In the genomic region with DNA sequence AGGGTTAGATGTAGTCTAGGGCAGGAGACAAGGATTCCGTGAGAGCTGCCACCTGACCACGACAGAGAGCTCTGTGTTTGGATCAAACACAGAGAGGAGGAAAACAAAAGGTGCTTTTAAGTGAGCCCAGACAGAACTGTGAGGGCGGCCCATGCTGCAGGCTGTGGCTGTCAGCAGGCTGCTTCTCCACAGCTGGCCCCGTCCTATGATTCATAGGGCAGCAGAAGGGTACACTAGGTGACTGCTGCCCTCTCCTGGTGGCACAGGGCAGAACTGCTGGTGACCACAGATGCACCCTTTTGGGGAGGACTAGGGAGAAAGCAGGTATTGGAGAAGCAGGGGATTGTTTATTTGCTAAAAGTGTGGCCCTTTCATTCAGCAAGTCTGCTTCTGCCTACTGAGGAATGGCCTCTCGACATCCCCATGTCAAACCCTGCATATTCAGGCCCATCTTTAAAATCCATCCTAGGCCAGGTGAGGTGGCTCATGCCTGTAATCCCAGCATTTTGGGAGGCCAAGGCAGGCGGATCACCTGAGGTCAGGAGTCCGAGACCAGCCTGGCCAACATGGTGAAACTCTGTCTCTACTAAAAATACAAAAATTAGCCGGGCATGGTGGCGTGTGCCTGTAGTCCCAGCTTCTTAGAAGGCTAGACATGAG, we compare ENCODE assay signal across 8 cellular contexts.
DNase-seq lines count a peak whose midpoint lies in the region; ATAC-seq lines count a peak whose summit lies in the region.
"Not testable (repeated sequence)": the region's sequence is repeated elsewhere in the genome, so short reads cannot be mapped to it uniquely, and the experiment has no call there.

No MANE protein-coding gene starts in this region.

- H3K36me3 Mint-ChIP-seq in CD4-positive, CD25-positive, alpha-beta regulatory T cell, result not testable (repeated sequence)

- H3K4me3 ChIP-seq in CD4-positive, CD25-positive, alpha-beta regulatory T cell (ENCODE audit: low read depth, low read length); NT2/D1 (ENCODE audit: insufficient read length, low read depth); neuronal stem cell (ENCODE audit: low read length in 2 of 2): not testable (repeated sequence)

- H3K4me2 ChIP-seq in neuronal stem cell (ENCODE audit: insufficient read depth, low read length, poor library complexity, severe bottlenecking), result not testable (repeated sequence)

- not testable (repeated sequence) for H2BK5ac ChIP-seq in neuronal stem cell (ENCODE audit: low read length)

- not testable (repeated sequence) for H3K27ac ChIP-seq in CD4-positive, CD25-positive, alpha-beta regulatory T cell (ENCODE audit: insufficient read depth, low read length, poor library complexity, severe bottlenecking); neuronal stem cell (replicated peaks; ENCODE audit: low read length)

- H3K36me3 ChIP-seq in CD4-positive, CD25-positive, alpha-beta regulatory T cell (ENCODE audit: control insufficient read depth, insufficient read depth, low read length), result not testable (repeated sequence)
- H3K36me3 ChIP-seq in NT2/D1 (ENCODE audit: insufficient read depth, insufficient read length, low read length), result peaks cover 45% of the 10 kb centered on the region
- peaks cover 8 to 28% of the 10 kb centered on the region in 2 donors for H3K36me3 ChIP-seq in neuronal stem cell (replicated peaks in 1 of 2; ENCODE audit: control insufficient read depth in 2 of 2, insufficient read depth in 2 of 2, low read length in 2 of 2)

- H3K9me3 Mint-ChIP-seq in CD4-positive, CD25-positive, alpha-beta regulatory T cell, result not testable (repeated sequence)

- not testable (repeated sequence) for H3K4ac ChIP-seq in neuronal stem cell (ENCODE audit: low read length)

- not testable (repeated sequence) for H2BK120ac ChIP-seq in neuronal stem cell (ENCODE audit: low read depth, low read length)

- H2AK5ac ChIP-seq in neuronal stem cell (ENCODE audit: low read depth, low read length), result not testable (repeated sequence)

- H3K27me3 Mint-ChIP-seq in CD4-positive, CD25-positive, alpha-beta regulatory T cell, result not testable (repeated sequence)

- peak; percentile 42 to 74 (median 56) for DNase-seq in CD4-positive, CD25-positive, alpha-beta regulatory T cell
- peak; percentile 14 for DNase-seq in HuH-7 (ENCODE audit: low spot score)
- DNase-seq in NT2/D1 (ENCODE audit: low read depth, low spot score), result peak; percentile 55
- DNase-seq in activated CD4-positive, alpha-beta T cell treated with anti-CD3 and anti-CD28 coated beads, Interleukin-2, amount 50 U/mL, for 24 hours (ENCODE audit: low read depth in 1 of 2, low spot score in 1 of 2), result peak; percentile 48 to 65
- DNase-seq in brain pericyte (ENCODE audit: low read depth, low spot score), result peak; percentile 32
- DNase-seq in cardiac septum (ENCODE audit: low spot score), result peak; percentile 87
- DNase-seq in neuronal stem cell (ENCODE audit: low spot score), result peak; percentile 42
- DNase-seq in stimulated activated CD8-positive, alpha-beta memory T cell treated with anti-CD3 and anti-CD28 coated beads, Interleukin-2, amount 100 ng/mL, for 1 hour (ENCODE audit: low read depth in 2 of 2), result peak; percentile 34 to 53

- not testable (repeated sequence) for H3K4me1 ChIP-seq in CD4-positive, CD25-positive, alpha-beta regulatory T cell (ENCODE audit: control insufficient read depth, insufficient read depth, low read length, poor library complexity, severe bottlenecking); NT2/D1 (ENCODE audit: insufficient read depth, insufficient read length); neuronal stem cell (ENCODE audit: control insufficient read depth in 2 of 2, insufficient read depth in 1 of 2, low read depth in 1 of 2, low read length in 2 of 2)

- H3K79me1 ChIP-seq in neuronal stem cell (ENCODE audit: low read depth, low read length), result not testable (repeated sequence)

- not testable (repeated sequence) for H3K14ac ChIP-seq in neuronal stem cell (ENCODE audit: low read length)

- peak in 1 of 2 donors; percentile 62 for ATAC-seq in CD4-positive, CD25-positive, alpha-beta regulatory T cell (ENCODE audit: low read depth in 2 of 2)

- H4K91ac ChIP-seq in neuronal stem cell (ENCODE audit: low read depth, low read length, poor library complexity), result not testable (repeated sequence)

- H2AFZ ChIP-seq in neuronal stem cell (ENCODE audit: low read length), result not testable (repeated sequence)

- not testable (repeated sequence) for H3K27me3 ChIP-seq in CD4-positive, CD25-positive, alpha-beta regulatory T cell (ENCODE audit: control insufficient read depth, insufficient read depth, low read length); NT2/D1 (ENCODE audit: insufficient read depth, insufficient read length); neuronal stem cell (ENCODE audit: control insufficient read depth in 3 of 3, insufficient read depth in 3 of 3, low read depth in 1 of 3, low read length in 3 of 3)

- not testable (repeated sequence) for H3K23ac ChIP-seq in neuronal stem cell (ENCODE audit: low read depth, low read length, poor library complexity)

- not testable (repeated sequence) for H4K8ac ChIP-seq in neuronal stem cell (ENCODE audit: low read depth, low read length)

- H3K9ac ChIP-seq in NT2/D1 (ENCODE audit: insufficient read length, low read depth); neuronal stem cell (ENCODE audit: low read depth, low read length, poor library complexity): not testable (repeated sequence)

- not testable (repeated sequence) for H2BK15ac ChIP-seq in neuronal stem cell (ENCODE audit: low read length)

- H3K4me1 Mint-ChIP-seq in CD4-positive, CD25-positive, alpha-beta regulatory T cell, result peaks cover 0 to 28% (median 14%) of the 10 kb centered on the region in 4 donors

- not testable (repeated sequence) for H3K9me3 ChIP-seq in CD4-positive, CD25-positive, alpha-beta regulatory T cell (ENCODE audit: control insufficient read depth in 2 of 2, low read length in 2 of 2); NT2/D1 (ENCODE audit: insufficient read depth, low read length); neuronal stem cell (replicated peaks in 1 of 2; ENCODE audit: control insufficient read depth in 2 of 2, insufficient read depth in 1 of 2, low read depth in 1 of 2, low read length in 2 of 2)

- WGBS in neuronal stem cell (ENCODE audit: extremely low coverage in 2 of 2, insufficient read length in 2 of 2, insufficient replicate concordance in 1 of 2), 2 donors, result no CpG with 5 or more reads among the region's 9 CpGs

- intact Hi-C loops in cardiac septum (cut with DNase I), result not testable (repeated sequence)

- H3K4me3 Mint-ChIP-seq in CD4-positive, CD25-positive, alpha-beta regulatory T cell, result peak overlapping the region in 2 of 4 donors; percentile 72 to 81

- H3K18ac ChIP-seq in neuronal stem cell (ENCODE audit: low read length), result not testable (repeated sequence)

- H2BK12ac ChIP-seq in neuronal stem cell (ENCODE audit: low read length), result not testable (repeated sequence)

- H3K27ac Mint-ChIP-seq in CD4-positive, CD25-positive, alpha-beta regulatory T cell, result peak overlapping the region in 1 of 3 donors; percentile 29

Comparison
In these comparisons a context has a peak if more than half of its experiments do, and no peak if none do; other contexts are left out.
1. DNase-seq: peak in every context shown above with its lines; median percentile 87 in cardiac septum; 56 in activated CD4-positive, alpha-beta T cell treated with anti-CD3 and anti-CD28 coated beads, Interleukin-2, amount 50 U/mL, for 24 hours; 56 in CD4-positive, CD25-positive, alpha-beta regulatory T cell; 55 in NT2/D1; 44 in stimulated activated CD8-positive, alpha-beta memory T cell treated with anti-CD3 and anti-CD28 coated beads, Interleukin-2, amount 100 ng/mL, for 1 hour; 42 in neuronal stem cell; 32 in brain pericyte; 14 in HuH-7.